Comparison of ENCODE assay signal across 8 cellular contexts in the genomic region with DNA sequence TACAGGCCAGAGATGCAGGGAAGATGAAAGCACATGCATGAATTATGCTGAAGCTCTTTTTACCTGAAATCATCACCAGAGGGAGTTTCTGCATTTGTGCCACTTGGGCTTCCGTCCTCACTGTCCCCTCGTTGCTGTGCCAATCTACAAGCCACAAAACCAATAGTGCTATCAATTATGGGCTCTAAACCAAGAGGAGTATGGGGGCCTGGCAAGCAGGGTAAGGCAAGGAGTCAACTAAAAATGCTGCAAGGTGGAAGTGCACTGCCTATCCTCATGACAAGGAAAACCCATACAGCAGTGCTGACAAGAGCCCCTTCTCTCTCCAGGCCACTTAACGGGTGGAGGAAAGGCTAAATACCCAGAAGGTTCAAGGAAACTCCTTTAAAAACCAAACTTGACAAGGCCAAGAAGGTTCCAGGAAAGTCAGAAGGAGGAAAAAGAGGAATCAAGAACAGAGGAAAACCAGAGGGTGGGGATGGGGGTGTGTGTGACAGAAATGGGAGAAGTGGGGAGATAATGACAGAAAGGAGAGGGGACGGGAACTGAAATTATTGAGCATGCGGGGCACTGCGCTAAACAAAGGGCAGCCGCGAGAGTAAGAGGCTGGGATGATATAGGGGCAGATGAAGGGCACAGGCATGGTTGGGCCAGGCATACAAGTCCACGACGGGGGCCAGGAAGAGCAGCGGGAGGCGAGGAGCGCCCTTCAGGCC. TPM values are rescaled to one million over a fixed set of nuclear protein-coding genes. Genes with fewer than 3 reads are reported as not detected.
A peak's percentile ranks its signal among the peaks of the same experiment; 100 is the strongest.
DNase-seq lines count a peak whose midpoint lies in the region; ATAC-seq, FAIRE-seq and TF ChIP-seq lines count a peak whose summit lies in the region.

No MANE protein-coding gene starts in this region.

- no peak overlapping the region for H3K27ac ChIP-seq in SJSA1

- in situ Hi-C loops in astrocyte of the cerebellum (cut with HindIII; ENCODE audit: low sequenced_read_pairs), result no loop called here

- DNase-seq in GM12892 (ENCODE audit: insufficient read length) (no peak), SJSA1 (ENCODE audit: low read depth in 1 of 2, low spot score in 2 of 2) (peak in 1 of 2 experiments; percentile 24), astrocyte of the cerebellum (ENCODE audit: low read depth) (no peak), H54 (ENCODE audit: insufficient read length, low spot score) (no peak)
- DNase-seq in stimulated activated CD4-positive, alpha-beta T cell treated with anti-CD3 and anti-CD28 coated beads, Interleukin-12 subunit alpha, Interleukin-12 subunit beta, amount 100 ng/mL, for 4 hours, result peak; percentile 25

- H3K27me3 ChIP-seq in SJSA1 (replicated peaks), result no peaks in the 10 kb centered on the region

- H3K9me3 ChIP-seq in SJSA1 (replicated peaks) (no peaks in the 10 kb centered on the region), iPS-18c (ENCODE audit: control insufficient read depth, insufficient read depth, low read length) (no peaks in the 10 kb centered on the region)

- TF ChIP-seq POLR2A in GM12892 (IDR thresholded peaks at IDR 0.05; ENCODE audit: low read depth, low read length), result no peak
- no peak for TF ChIP-seq POLR2A in H54 (IDR thresholded peaks at IDR 0.05; ENCODE audit: low read depth, low read length)

- FAIRE-seq in GM12892 (lab: Jason Lieb, UNC) (peak; percentile 48), H54 (lab: Jason Lieb, UNC) (no peak)

- H3K4me1 ChIP-seq in SJSA1 (replicated peaks), result peaks cover 6% of the 10 kb centered on the region

- peak; percentile 36 for TF ChIP-seq CTCF in astrocyte of the cerebellum (IDR thresholded peaks at IDR 0.05; ENCODE audit: low read depth, low read length, missing control alignments)

- peaks cover 12% of the 10 kb centered on the region for H3K36me3 ChIP-seq in SJSA1

- peak overlapping the region; percentile 51 for H3K4me3 ChIP-seq in SJSA1
- peak overlapping the region; percentile 47 for H3K4me3 ChIP-seq in astrocyte of the cerebellum (ENCODE audit: low read depth, low read length)
- H3K4me3 ChIP-seq in iPS-18c (ENCODE audit: insufficient read depth, low read depth, low read length), result peak overlapping the region; percentile 71

- ATAC-seq in HG03159 (IDR thresholded peaks at IDR 0.05; ENCODE audit: unreplicated experiment) (peak; percentile 7), HG02981 (IDR thresholded peaks at IDR 0.05; ENCODE audit: unreplicated experiment) (no peak)

RNA-seq across cellular contexts. Expression of a gene that starts 0.7 kb away (rescaled TPM):
- polyA plus RNA-seq in GM12892 (2012; ENCODE audit: missing spikeins), result 26.7 TPM
- 16.5 and 35.6 TPM in 2 replicates for total RNA-seq in SJSA1 (2014; rRNA removed; shearing (Covaris generic))

RNA-seq across cellular contexts. Expression of a gene that starts 8.7 kb away (rescaled TPM):
- polyA plus RNA-seq in GM12892 (2012; ENCODE audit: missing spikeins), result 149 TPM
- 150 and 168 TPM in 2 replicates for total RNA-seq in SJSA1 (2014; rRNA removed; shearing (Covaris generic))
